In genomic region chr16:63650550-63650949, GRCh38 we compare ENCODE assay signal across 34 cellular contexts.
"Had no signal": no experiment of that assay in that cellular context is flagged by ENCODE, and none has a peak within 500 bp of the region (broad histone marks: within the 10 kb centered on the region; RNA-seq: fewer than 3 reads in every experiment).

No MANE protein-coding gene starts in this region.

- ATAC-seq: activated naive CD4-positive, alpha-beta T cell treated with anti-CD3 and anti-CD28 coated beads, Interleukin-2, amount 50 U/mL, for 72 hours; activated naive CD8-positive, alpha-beta T cell treated with anti-CD3 and anti-CD28 coated beads, Interleukin-2, amount 50 U/mL, for 24 hours; activated T-cell treated with anti-CD3 and anti-CD28 coated beads, Interleukin-2, amount 50 U/mL, for 4 hours; activated T-cell treated with anti-CD3 and anti-CD28 coated beads, Interleukin-2, amount 50 U/mL, for 72 hours; activated T-helper 17 cell treated with anti-CD3 and anti-CD28 coated beads, Interleukin-2, amount 50 U/mL, for 72 hours; body of pancreas had no signal

- H3K4me3 Mint-ChIP-seq: activated naive CD4-positive, alpha-beta T cell treated with anti-CD3 and anti-CD28 coated beads for 36 hours; activated naive CD4-positive, alpha-beta T cell treated with anti-CD3 and anti-CD28 coated beads, Interleukin-2, amount 10 ng/mL, durations not matched to agents 7 days and 5 days; activated naive CD4-positive, alpha-beta T cell treated with anti-CD3 and anti-CD28 coated beads, Interleukin-2, amount 50 U/mL, for 24 hours; activated naive CD8-positive, alpha-beta T cell; activated naive CD8-positive, alpha-beta T cell treated with anti-CD3 and anti-CD28 coated beads for 36 hours; activated naive CD8-positive, alpha-beta T cell treated with anti-CD3 and anti-CD28 coated beads, Interleukin-2, amount 10 ng/mL, durations not matched to agents 7 days and 5 days; activated naive CD8-positive, alpha-beta T cell treated with anti-CD3 and anti-CD28 coated beads, Interleukin-2, amount 50 U/mL, for 24 hours; activated T-cell treated with anti-CD3 and anti-CD28 coated beads, Interleukin-2, amount 50 U/mL, for 24 hours; activated T-cell treated with anti-CD3 and anti-CD28 coated beads, Interleukin-2, amount 50 U/mL, for 4 hours; activated T-cell treated with anti-CD3 and anti-CD28 coated beads, Interleukin-2, amount 50 U/mL, for 72 hours; activated T-helper 1 cell treated with anti-CD3 and anti-CD28 coated beads, Interleukin-12 subunit alpha, Interleukin-12 subunit beta, Interleukin-2, Interleukin-4 antibody, amounts not matched to agents 30 ng/mL and 10 ng/mL and 1 ng/mL, durations not matched to agents 14 hours and 24 hours and 36 hours; activated T-helper 17 cell treated with anti-CD3 and anti-CD28 coated beads, Interleukin-2, amount 50 U/mL, for 72 hours; brain; central memory CD8-positive, alpha-beta T cell had no signal

- H3K27me3 Mint-ChIP-seq: activated naive CD4-positive, alpha-beta T cell treated with anti-CD3 and anti-CD28 coated beads, Interleukin-2, amount 10 ng/mL, durations not matched to agents 7 days and 5 days; activated naive CD4-positive, alpha-beta T cell treated with anti-CD3 and anti-CD28 coated beads, Interleukin-2, amount 50 U/mL, for 24 hours; activated naive CD8-positive, alpha-beta T cell; activated naive CD8-positive, alpha-beta T cell treated with anti-CD3 and anti-CD28 coated beads for 36 hours; activated naive CD8-positive, alpha-beta T cell treated with anti-CD3 and anti-CD28 coated beads, Interleukin-2, amount 10 ng/mL, durations not matched to agents 7 days and 5 days; activated naive CD8-positive, alpha-beta T cell treated with anti-CD3 and anti-CD28 coated beads, Interleukin-2, amount 50 U/mL, for 24 hours; activated T-cell treated with anti-CD3 and anti-CD28 coated beads, Interleukin-2, amount 50 U/mL, for 24 hours; activated T-helper 17 cell treated with anti-CD3 and anti-CD28 coated beads, Interleukin-2, amount 50 U/mL, for 72 hours; central memory CD8-positive, alpha-beta T cell had no signal

- H3K36me3 Mint-ChIP-seq: activated naive CD4-positive, alpha-beta T cell treated with anti-CD3 and anti-CD28 coated beads, Interleukin-2, amount 10 ng/mL, durations not matched to agents 7 days and 5 days; activated naive CD4-positive, alpha-beta T cell treated with anti-CD3 and anti-CD28 coated beads, Interleukin-2, amount 50 U/mL, for 24 hours; activated naive CD4-positive, alpha-beta T cell treated with anti-CD3 and anti-CD28 coated beads, Interleukin-2, amount 50 U/mL, for 72 hours; activated naive CD8-positive, alpha-beta T cell; activated naive CD8-positive, alpha-beta T cell treated with anti-CD3 and anti-CD28 coated beads for 36 hours; activated naive CD8-positive, alpha-beta T cell treated with anti-CD3 and anti-CD28 coated beads, Interleukin-2, amount 10 ng/mL, durations not matched to agents 7 days and 5 days; brain had no signal

- DNase-seq: activated effector memory CD4-positive, alpha-beta T cell treated with anti-CD3 and anti-CD28 coated beads, Interleukin-2, amount 50 U/mL, for 16 hours; activated effector memory CD4-positive, alpha-beta T cell treated with Interleukin-2 at 50 U/mL for 16 hours; activated gamma-delta T cell; activated gamma-delta T cell treated with Interleukin-2 at 50 U/mL for 16 hours; activated naive CD4-positive, alpha-beta T cell; activated naive CD4-positive, alpha-beta T cell treated with anti-CD3 and anti-CD28 coated beads for 36 hours; activated naive CD4-positive, alpha-beta T cell treated with anti-CD3 and anti-CD28 coated beads, Interleukin-2, amount 10 ng/mL, durations not matched to agents 7 days and 5 days; activated naive CD4-positive, alpha-beta T cell treated with anti-CD3 and anti-CD28 coated beads, Interleukin-2, amount 50 U/mL, for 16 hours; activated naive CD4-positive, alpha-beta T cell treated with Interleukin-2 at 50 U/mL for 16 hours; activated naive CD8-positive, alpha-beta T cell treated with anti-CD3 and anti-CD28 coated beads for 36 hours; activated naive CD8-positive, alpha-beta T cell treated with anti-CD3 and anti-CD28 coated beads, Interleukin-2, amount 10 ng/mL, durations not matched to agents 7 days and 5 days; activated naive CD8-positive, alpha-beta T cell treated with anti-CD3 and anti-CD28 coated beads, Interleukin-2, amount 50 U/mL, for 24 hours; activated T-cell treated with anti-CD3 and anti-CD28 coated beads, Interleukin-2, amount 50 U/mL, for 24 hours; activated T-cell treated with anti-CD3 and anti-CD28 coated beads, Interleukin-2, amount 50 U/mL, for 4 hours; activated T-cell treated with anti-CD3 and anti-CD28 coated beads, Interleukin-2, amount 50 U/mL, for 48 hours; activated T-cell treated with anti-CD3 and anti-CD28 coated beads, Interleukin-2, amount 50 U/mL, for 72 hours; adrenal gland; amniotic stem cell; amygdala; anterior cingulate cortex; aorta; body of pancreas; brain microvascular endothelial cell; caudate nucleus; central memory CD4-positive, alpha-beta T cell; cerebellar nuclear complex had no signal

- H3K27ac Mint-ChIP-seq: activated naive CD4-positive, alpha-beta T cell treated with anti-CD3 and anti-CD28 coated beads for 36 hours; activated naive CD4-positive, alpha-beta T cell treated with anti-CD3 and anti-CD28 coated beads, Interleukin-2, amount 10 ng/mL, durations not matched to agents 7 days and 5 days; activated naive CD4-positive, alpha-beta T cell treated with anti-CD3 and anti-CD28 coated beads, Interleukin-2, amount 50 U/mL, for 24 hours; activated naive CD4-positive, alpha-beta T cell treated with anti-CD3 and anti-CD28 coated beads, Interleukin-2, amount 50 U/mL, for 72 hours; activated naive CD8-positive, alpha-beta T cell; activated naive CD8-positive, alpha-beta T cell treated with anti-CD3 and anti-CD28 coated beads for 36 hours; activated naive CD8-positive, alpha-beta T cell treated with anti-CD3 and anti-CD28 coated beads, Interleukin-2, amount 10 ng/mL, durations not matched to agents 7 days and 5 days; activated naive CD8-positive, alpha-beta T cell treated with anti-CD3 and anti-CD28 coated beads, Interleukin-2, amount 50 U/mL, for 24 hours; activated T-cell treated with anti-CD3 and anti-CD28 coated beads, Interleukin-2, amount 50 U/mL, for 24 hours; activated T-cell treated with anti-CD3 and anti-CD28 coated beads, Interleukin-2, amount 50 U/mL, for 72 hours; activated T-helper 1 cell treated with anti-CD3 and anti-CD28 coated beads, Interleukin-12 subunit alpha, Interleukin-12 subunit beta, Interleukin-2, Interleukin-4 antibody, amounts not matched to agents 30 ng/mL and 10 ng/mL and 1 ng/mL, durations not matched to agents 14 hours and 24 hours and 36 hours; activated T-helper 17 cell treated with anti-CD3 and anti-CD28 coated beads, Interleukin-2, amount 50 U/mL, for 72 hours; activated T-helper 2 cell treated with anti-CD3 and anti-CD28 coated beads, Interferon-gamma antibody, Interleukin-2, Interleukin-4, amounts not matched to agents 10 μg/mL and 5 μg/mL and 100 μg/mL, durations not matched to agents 14 hours and 24 hours and 36 hours; brain had no signal

- H3K4me1 Mint-ChIP-seq: activated naive CD4-positive, alpha-beta T cell treated with anti-CD3 and anti-CD28 coated beads, Interleukin-2, amount 10 ng/mL, durations not matched to agents 7 days and 5 days; activated naive CD4-positive, alpha-beta T cell treated with anti-CD3 and anti-CD28 coated beads, Interleukin-2, amount 50 U/mL, for 24 hours; activated naive CD8-positive, alpha-beta T cell treated with anti-CD3 and anti-CD28 coated beads for 36 hours; activated naive CD8-positive, alpha-beta T cell treated with anti-CD3 and anti-CD28 coated beads, Interleukin-2, amount 10 ng/mL, durations not matched to agents 7 days and 5 days; activated naive CD8-positive, alpha-beta T cell treated with anti-CD3 and anti-CD28 coated beads, Interleukin-2, amount 50 U/mL, for 24 hours; activated T-helper 17 cell treated with anti-CD3 and anti-CD28 coated beads, Interleukin-2, amount 50 U/mL, for 72 hours; brain; central memory CD8-positive, alpha-beta T cell had no signal
